ENCODE assay signal across 14 cellular contexts in genomic region chr2:18345848-18346247, GRCh38.
DNase-seq lines count a peak whose midpoint lies in the region; ATAC-seq and TF ChIP-seq lines count a peak whose summit lies in the region.
"Had no signal": no experiment of that assay in that cellular context is flagged by ENCODE, and none has a peak within 500 bp of the region (broad histone marks: within the 10 kb centered on the region; RNA-seq: fewer than 3 reads in every experiment).

No MANE protein-coding gene starts in this region.

- H2AFZ ChIP-seq in GM23338, result no peak overlapping the region
- H2AFZ ChIP-seq: PC-9 had no signal

- no peak overlapping the region for H3K27ac ChIP-seq in GM23338 (ENCODE audit: low read depth)
- H3K27ac ChIP-seq: KMS-11, PC-9 had no signal

- no peaks in the 10 kb centered on the region for H3K36me3 Mint-ChIP-seq in activated CD4-positive, alpha-beta T cell treated with anti-CD3 and anti-CD28 coated beads, Interleukin-2, amount 10 ng/mL, durations not matched to agents 7 days and 5 days (ENCODE audit: low read depth)
- no peaks in the 10 kb centered on the region for H3K36me3 Mint-ChIP-seq in GM23338 (ENCODE audit: low read depth)

- no peak for ATAC-seq in GM23338

- TF ChIP-seq CTCF in epithelial cell of proximal tubule (conservative IDR thresholded peaks at IDR 0.05; ENCODE audit: low read depth, low read length) (no peak), GM23338 (conservative IDR thresholded peaks at IDR 0.05; ENCODE audit: low read depth in 2 of 2) (no peak)

- no peaks in the 10 kb centered on the region for H3K27me3 ChIP-seq in GM23338 (ENCODE audit: insufficient read depth)

- no peaks in the 10 kb centered on the region for H3K27me3 Mint-ChIP-seq in activated CD4-positive, alpha-beta T cell treated with anti-CD3 and anti-CD28 coated beads, Interleukin-2, amount 10 ng/mL, durations not matched to agents 7 days and 5 days
- no peaks in the 10 kb centered on the region for H3K27me3 Mint-ChIP-seq in GM23338 (ENCODE audit: insufficient read depth, low read depth, poor library complexity)

- H3K4me3 ChIP-seq in epithelial cell of proximal tubule (ENCODE audit: low read depth, low read length) (no peak overlapping the region), GM23338 (no peak overlapping the region)
- H3K4me3 ChIP-seq: PC-9 had no signal

- H3K9me2 ChIP-seq in GM23338 (ENCODE audit: insufficient read depth), result no peaks in the 10 kb centered on the region; the same call in 1 of the 2 replicates

- H3K4me1 Mint-ChIP-seq in activated CD4-positive, alpha-beta T cell treated with anti-CD3 and anti-CD28 coated beads, Interleukin-2, amount 10 ng/mL, durations not matched to agents 7 days and 5 days, result no peaks in the 10 kb centered on the region
- no peaks in the 10 kb centered on the region for H3K4me1 Mint-ChIP-seq in GM23338

- H4K20me1 ChIP-seq in GM23338 (replicated peaks; ENCODE audit: insufficient read depth), result no peaks in the 10 kb centered on the region

- no peak overlapping the region for H3K4me3 Mint-ChIP-seq in activated CD4-positive, alpha-beta T cell treated with anti-CD3 and anti-CD28 coated beads, Interleukin-2, amount 10 ng/mL, durations not matched to agents 7 days and 5 days
- H3K4me3 Mint-ChIP-seq in GM23338, result no peak overlapping the region

- H3F3A ChIP-seq in GM23338 (replicated peaks; ENCODE audit: low read depth), result no peaks in the 10 kb centered on the region

- H3K79me2 ChIP-seq in GM23338 (replicated peaks; ENCODE audit: insufficient read depth), result no peaks in the 10 kb centered on the region

- H3K36me3 ChIP-seq in GM23338 (ENCODE audit: insufficient read depth), result no peaks in the 10 kb centered on the region

- H3K27ac Mint-ChIP-seq in activated CD4-positive, alpha-beta T cell treated with anti-CD3 and anti-CD28 coated beads, Interleukin-2, amount 10 ng/mL, durations not matched to agents 7 days and 5 days, result no peak overlapping the region
- no peak overlapping the region for H3K27ac Mint-ChIP-seq in GM23338

- DNase-seq in DMS53 (lab: John Stamatoyannopoulos, UW) (peak; percentile 96), NCI-H510A (lab: John Stamatoyannopoulos, UW) (peak; percentile 70), epithelial cell of proximal tubule (ENCODE audit: low read depth) (peak; percentile 60), myocyte (ENCODE audit: low read depth) (peak; percentile 86), T1000 (lab: John Stamatoyannopoulos, UW) (no peak), GM23338 (ENCODE audit: low spot score) (no peak)
- DNase-seq in activated CD4-positive, alpha-beta T cell treated with anti-CD3 and anti-CD28 coated beads, Interleukin-2, amount 10 ng/mL, durations not matched to agents 7 days and 5 days, result no peak
- DNase-seq in stimulated activated naive CD4-positive, alpha-beta T cell (lab: John Stamatoyannopoulos, UW), result no peak
- DNase-seq: activated CD4-positive, alpha-beta T cell treated with anti-CD3 and anti-CD28 coated beads for 1 hour; activated naive CD4-positive, alpha-beta T cell; effector CD8-positive, alpha-beta T cell; stimulated activated CD4-positive, alpha-beta T cell treated with anti-CD3 and anti-CD28 coated beads, Interleukin-4, amount 100 ng/mL, for 4 hours had no signal

- no peaks in the 10 kb centered on the region for H3K9me3 Mint-ChIP-seq in activated CD4-positive, alpha-beta T cell treated with anti-CD3 and anti-CD28 coated beads, Interleukin-2, amount 10 ng/mL, durations not matched to agents 7 days and 5 days
- no peaks in the 10 kb centered on the region for H3K9me3 Mint-ChIP-seq in GM23338

- H3K4me2 ChIP-seq in GM23338, result no peak overlapping the region
- H3K4me2 ChIP-seq: KMS-11, PC-9 had no signal

- CTCF ChIA-PET in activated CD4-positive, alpha-beta T cell treated with anti-CD3 and anti-CD28 coated beads, Interleukin-2, amount 10 ng/mL, durations not matched to agents 7 days and 5 days (lab: Charles Lee), result no interaction called here

- H3K4me1 ChIP-seq in GM23338 (ENCODE audit: insufficient read depth), result no peaks in the 10 kb centered on the region

- POLR2A ChIA-PET in activated CD4-positive, alpha-beta T cell treated with anti-CD3 and anti-CD28 coated beads, Interleukin-2, amount 10 ng/mL, durations not matched to agents 7 days and 5 days (lab: Charles Lee), result no interaction called here

TF ChIP-seq in GM23338, 12 proteins besides CTCF, POLR2A, EP300 and RAD21 (continues in another document):
- TF ChIP-seq NANOG (IDR thresholded peaks at IDR 0.05; ENCODE audit: borderline replicate concordance) (no peak), ZNF331 (CRISPR knock-in tag; IDR thresholded peaks at IDR 0.05; ENCODE audit: low read depth) (no peak), REST (IDR thresholded peaks at IDR 0.05; ENCODE audit: unreplicated experiment) (no peak), STAT1 (IDR thresholded peaks at IDR 0.05; ENCODE audit: unreplicated experiment) (no peak), CREB1 (CRISPR knock-in tag; IDR thresholded peaks at IDR 0.05; ENCODE audit: low read depth) (no peak), EZH2 (IDR thresholded peaks at IDR 0.05; ENCODE audit: low read depth, unreplicated experiment) (no peak), JUNB (IDR thresholded peaks at IDR 0.05; ENCODE audit: unreplicated experiment) (no peak), ZNF114 (CRISPR knock-in tag; IDR thresholded peaks at IDR 0.05) (no peak), POLR2AphosphoS5 (IDR thresholded peaks at IDR 0.05; ENCODE audit: low read depth) (no peak), EZH2phosphoT487 (IDR thresholded peaks at IDR 0.05; ENCODE audit: unreplicated experiment) (no peak)
- TF ChIP-seq, protein P1, sequence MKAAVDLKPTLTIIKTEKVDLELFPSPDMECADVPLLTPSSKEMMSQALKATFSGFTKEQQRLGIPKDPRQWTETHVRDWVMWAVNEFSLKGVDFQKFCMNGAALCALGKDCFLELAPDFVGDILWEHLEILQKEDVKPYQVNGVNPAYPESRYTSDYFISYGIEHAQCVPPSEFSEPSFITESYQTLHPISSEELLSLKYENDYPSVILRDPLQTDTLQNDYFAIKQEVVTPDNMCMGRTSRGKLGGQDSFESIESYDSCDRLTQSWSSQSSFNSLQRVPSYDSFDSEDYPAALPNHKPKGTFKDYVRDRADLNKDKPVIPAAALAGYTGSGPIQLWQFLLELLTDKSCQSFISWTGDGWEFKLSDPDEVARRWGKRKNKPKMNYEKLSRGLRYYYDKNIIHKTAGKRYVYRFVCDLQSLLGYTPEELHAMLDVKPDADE (IDR thresholded peaks at IDR 0.05), result no peak

Comparison
In these comparisons a context has a peak if more than half of its experiments do, and no peak if none do; other contexts are left out.
1. DNase-seq: peak in DMS53 (single experiment), NCI-H510A (single experiment), epithelial cell of proximal tubule (single experiment) and myocyte (single experiment); none in activated CD4-positive, alpha-beta T cell treated with anti-CD3 and anti-CD28 coated beads, Interleukin-2, amount 10 ng/mL, durations not matched to agents 7 days and 5 days (single experiment), stimulated activated naive CD4-positive, alpha-beta T cell (0 of 6), T1000 (single experiment) and GM23338 (single experiment).